Comparison of ENCODE assay signal across 8 cellular contexts in the genomic region with DNA sequence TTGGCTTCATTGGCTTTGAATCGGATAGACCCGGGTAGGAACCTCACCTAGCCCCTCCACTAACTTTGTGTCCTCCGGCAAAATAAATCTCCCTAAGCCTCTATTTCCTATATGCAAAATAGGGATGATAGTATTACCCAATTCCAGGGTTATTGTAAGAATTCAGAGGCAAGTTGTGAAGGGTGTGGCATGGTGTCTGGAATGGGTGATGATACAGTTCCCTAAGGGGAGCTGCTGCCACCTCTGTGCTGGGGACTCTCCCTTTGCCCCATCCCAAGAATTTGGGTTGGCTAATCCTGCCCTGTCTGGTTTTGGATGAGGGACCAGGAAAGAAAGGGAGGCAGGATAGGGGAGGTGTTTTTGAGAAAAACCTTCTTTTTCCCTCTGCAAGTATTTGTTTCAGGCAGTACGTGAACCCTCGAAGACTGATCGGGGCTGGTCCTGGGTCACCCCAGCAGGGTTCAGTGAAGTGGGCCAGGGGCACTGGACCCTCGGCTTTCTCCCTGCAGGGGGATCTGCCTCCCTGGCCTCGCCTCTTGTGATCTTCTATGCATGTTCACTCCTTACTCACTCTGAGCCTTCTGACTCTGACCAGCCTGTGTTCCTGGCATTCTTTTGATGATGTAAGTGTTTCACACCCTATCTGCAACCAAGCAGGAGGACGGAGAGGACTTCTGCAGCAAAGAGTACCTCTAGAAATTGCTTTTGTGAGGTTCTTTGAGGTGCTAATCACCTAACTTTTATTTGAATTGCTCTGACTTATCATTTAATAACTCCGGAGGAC.
DNase-seq lines count a peak whose midpoint lies in the region; ATAC-seq and TF ChIP-seq lines count a peak whose summit lies in the region.

No MANE protein-coding gene starts in this region.

- no peaks in the 10 kb centered on the region for H3K36me3 ChIP-seq in A673 (ENCODE audit: insufficient read depth, low read length, poor library complexity, severe bottlenecking)
- H3K36me3 ChIP-seq in lung (ENCODE audit: control insufficient read depth in 2 of 2, insufficient read depth in 2 of 2, low read length in 2 of 2): no peaks in the 10 kb centered on the region

- H3K9me3 ChIP-seq in A673 (ENCODE audit: low read depth, low read length, poor library complexity, severe bottlenecking): no peaks in the 10 kb centered on the region
- H3K9me3 ChIP-seq in lung (ENCODE audit: control insufficient read depth in 2 of 2, insufficient read depth in 1 of 2, low read length in 1 of 2): no peaks in the 10 kb centered on the region

- H3K27ac Mint-ChIP-seq in brain: peak overlapping the region in 3 of 5 experiments; percentile 46 to 77 (median 76)

- H3K4me3 Mint-ChIP-seq in brain: no peak overlapping the region

- H3K4me1 ChIP-seq in A673 (ENCODE audit: insufficient read depth, low read length, poor library complexity, severe bottlenecking) (peaks cover 75% of the 10 kb centered on the region), lung (ENCODE audit: control insufficient read depth in 2 of 2, insufficient read depth in 2 of 2, low read length in 2 of 2) (peaks cover 39 to 74% of the 10 kb centered on the region in 2 donors)

- TF ChIP-seq RAD21 in Ishikawa (IDR thresholded peaks at IDR 0.05; ENCODE audit: low read depth): no peak

- no peak for TF ChIP-seq EP300 in Ishikawa (IDR thresholded peaks at IDR 0.05; ENCODE audit: borderline replicate concordance)

- H3K27me3 ChIP-seq in A673 (replicated peaks; ENCODE audit: insufficient read depth, low read depth, low read length, poor library complexity) (no peaks in the 10 kb centered on the region), lung (ENCODE audit: control insufficient read depth, insufficient read depth) (no peaks in the 10 kb centered on the region)

- intact Hi-C loops in A673 (cut with micrococcal nuclease; ENCODE audit: unreplicated experiment): loop anchor here (5.0 kb wide), 2 partner anchors 44 to 59 kb away; a partner anchor contains a TSS

- ATAC-seq in lung (ENCODE audit: insufficient read depth, low FRiP score) (peak; percentile 67), HG03354 (IDR thresholded peaks at IDR 0.05; ENCODE audit: poor library complexity, severe bottlenecking, unreplicated experiment) (no peak)

- H3K36me3 Mint-ChIP-seq in brain: no peaks in the 10 kb centered on the region

- H3K4me3 ChIP-seq in A673 (ENCODE audit: low read depth, low read length, poor library complexity, severe bottlenecking) (no peak overlapping the region), lung (no peak overlapping the region)

- POLR2A ChIA-PET in A673 (lab: Charles Lee; ENCODE audit: low non-redundant PET): no interaction called here

- 60 to 65% methylated on average over 10 of the region's 10 CpGs for WGBS in lung, 2 donors

- TF ChIP-seq CTCF in A673 (conservative IDR thresholded peaks at IDR 0.05; ENCODE audit: low read depth, low read length) (no peak), brain (conservative IDR thresholded peaks at IDR 0.05) (no peak), lung (IDR thresholded peaks at IDR 0.05; ENCODE audit: control extremely low read depth, extremely low read depth) (no peak), GM10266 (IDR thresholded peaks at IDR 0.05; ENCODE audit: control insufficient read depth, insufficient read depth, low read depth, missing control alignments) (no peak)

- DNase-seq in A673 (ENCODE audit: low spot score) (peak; percentile 70), lung (ENCODE audit: low spot score) (peak; percentile 40), pons (ENCODE audit: low spot score) (no peak), NCI-H510A (lab: John Stamatoyannopoulos, UW) (no peak), GM10266 (ENCODE audit: extremely low spot score) (no peak)

- H3K27ac ChIP-seq in A673 (ENCODE audit: low read depth, low read length, poor library complexity, severe bottlenecking) (peak overlapping the region; percentile 48), lung (ENCODE audit: low read depth in 1 of 2, low read length in 1 of 2) (peak overlapping the region; percentile 76 to 82)

- CTCF ChIA-PET in A673 (lab: Charles Lee): no interaction called here

- H3K4me1 Mint-ChIP-seq in brain: peaks cover 74% of the 10 kb centered on the region

- no peaks in the 10 kb centered on the region for H3K9me3 Mint-ChIP-seq in brain

- H3K27me3 Mint-ChIP-seq in brain: no peaks in the 10 kb centered on the region

- no TSS peak for BruUV-seq in A673 (replicated peaks; lab: Mats Ljungman, UMichigan)

TF ChIP-seq in Ishikawa, 13 proteins besides CTCF, POLR2A, EP300 and RAD21:
- TF ChIP-seq CREB1 (IDR thresholded peaks at IDR 0.05; ENCODE audit: low read depth): no peak
- TF ChIP-seq CEBPB (IDR thresholded peaks at IDR 0.05): peak; percentile 26; the same call in 1 of the 2 replicates
- TF ChIP-seq TEAD4 (IDR thresholded peaks at IDR 0.05): no peak
- TF ChIP-seq YY1 (IDR thresholded peaks at IDR 0.05; ENCODE audit: low read depth): no peak
- TF ChIP-seq, protein P1, sequence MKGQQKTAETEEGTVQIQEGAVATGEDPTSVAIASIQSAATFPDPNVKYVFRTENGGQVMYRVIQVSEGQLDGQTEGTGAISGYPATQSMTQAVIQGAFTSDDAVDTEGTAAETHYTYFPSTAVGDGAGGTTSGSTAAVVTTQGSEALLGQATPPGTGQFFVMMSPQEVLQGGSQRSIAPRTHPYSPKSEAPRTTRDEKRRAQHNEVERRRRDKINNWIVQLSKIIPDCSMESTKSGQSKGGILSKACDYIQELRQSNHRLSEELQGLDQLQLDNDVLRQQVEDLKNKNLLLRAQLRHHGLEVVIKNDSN (IDR thresholded peaks at IDR 0.05): no peak
- TF ChIP-seq, protein P2, sequence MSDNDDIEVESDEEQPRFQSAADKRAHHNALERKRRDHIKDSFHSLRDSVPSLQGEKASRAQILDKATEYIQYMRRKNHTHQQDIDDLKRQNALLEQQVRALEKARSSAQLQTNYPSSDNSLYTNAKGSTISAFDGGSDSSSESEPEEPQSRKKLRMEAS (IDR thresholded peaks at IDR 0.05): peak; percentile 52; the same call in 1 of the 2 replicates

Comparison
In these comparisons a context has a peak if more than half of its experiments do, and no peak if none do; other contexts are left out.
1. DNase-seq: peak in A673 (single experiment) and lung (single experiment); none in pons (single experiment), NCI-H510A (single experiment) and GM10266 (single experiment).